16 cellular contexts compared by ENCODE assay signal in genomic region chr16:2096853-2097620, GRCh38. TPM values are rescaled to one million over a fixed set of nuclear protein-coding genes. Genes with fewer than 3 reads are reported as not detected.
DNase-seq lines count a peak whose midpoint lies in the region; ATAC-seq, FAIRE-seq and TF ChIP-seq lines count a peak whose summit lies in the region.
"Had no signal": no experiment of that assay in that cellular context is flagged by ENCODE, and none has a peak within 500 bp of the region (broad histone marks: within the 10 kb centered on the region; RNA-seq: fewer than 3 reads in every experiment).

No MANE protein-coding gene starts in this region.

- peaks cover 38% of the 10 kb centered on the region; the same call in 2 of the 3 replicates for H3K36me3 ChIP-seq in K562 (ENCODE audit: control insufficient read depth, insufficient read depth, low read length)
- H3K36me3 ChIP-seq in upper lobe of right lung, result peaks cover 77% of the 10 kb centered on the region

- H3K79me2 ChIP-seq in K562 (ENCODE audit: control insufficient read depth, insufficient read depth, low read length), result no peaks in the 10 kb centered on the region

- TF ChIP-seq RAD21 in K562 (CRISPR knock-in tag; conservative IDR thresholded peaks at IDR 0.05 in 1 of 2, IDR thresholded peaks at IDR 0.05 in 1 of 2), result no peak

- CTCF ChIA-PET in K562 (lab: Yijun Ruan, JAX; ENCODE audit: low intra/inter-chr PET ratio), result no interaction called here

- POLR2A ChIA-PET in K562 (lab: Yijun Ruan, JAX), result no interaction called here

- DNase-seq in left ventricle myocardium superior, result no peak
- DNase-seq in Right ventricle myocardium inferior (ENCODE audit: missing footprints), result no peak
- no peak for DNase-seq in K562 (ENCODE audit: extremely low read depth in 1 of 4, low spot score in 3 of 4)
- DNase-seq in kidney tubule cell (ENCODE audit: low spot score), result peak; percentile 78
- DNase-seq in upper lobe of right lung, result no peak
- no peak for DNase-seq in HuH-7.5 (ENCODE audit: low spot score)
- DNase-seq in amniotic stem cell (lab: John Stamatoyannopoulos, UW), result no peak
- DNase-seq: NCI-H187, NCI-H226, NCI-H524 treated with DMSO at 0.1 percent for 48 hours, SHP77 treated with DMSO at 0.1 percent for 48 hours had no signal

- no peak overlapping the region for H3K4me2 ChIP-seq in K562 (ENCODE audit: insufficient read depth, low read length)
- H3K4me2 ChIP-seq: BLaER1 treated with 17β-estradiol and CSF1 and Interleukin-3, amounts not matched to agents 10 nM and 100 nM had no signal

- TF ChIP-seq EP300 in K562 (IDR thresholded peaks at IDR 0.05; ENCODE audit: low read length), result no peak

- WGBS in K562 (ENCODE audit: insufficient coverage, low coverage, missing lambda C conversion rate), result 92% methylated on average over 15 of the region's 26 CpGs

- no TSS peak for BruUV-seq in K562 (replicated peaks; lab: Mats Ljungman, UMichigan)

- no peak for FAIRE-seq in K562 (lab: Jason Lieb, UNC)

- in situ Hi-C loops in K562 (cut with MboI), result no loop called here

- intact Hi-C loops in left ventricle myocardium superior (cut with micrococcal nuclease), result no loop called here
- intact Hi-C loops in Right ventricle myocardium inferior (cut with DNase I), result no loop called here
- intact Hi-C loops in K562 (cut with micrococcal nuclease), result no loop called here
- intact Hi-C loops in upper lobe of right lung (cut with DNase I), result no loop called here

- H3K4me3 ChIP-seq in K562, result no peak overlapping the region
- no peak overlapping the region for H3K4me3 ChIP-seq in upper lobe of right lung
- H3K4me3 ChIP-seq: BLaER1 treated with 17β-estradiol and CSF1 and Interleukin-3, amounts not matched to agents 10 nM and 100 nM; HAP-1 had no signal

- H3K27me3 ChIP-seq in K562 (ENCODE audit: control insufficient read depth in 2 of 2, insufficient read depth in 2 of 2, low read length in 2 of 2), result no peaks in the 10 kb centered on the region
- H3K27me3 ChIP-seq in upper lobe of right lung, result no peaks in the 10 kb centered on the region
- H3K27me3 ChIP-seq: BLaER1 treated with 17β-estradiol and CSF1 and Interleukin-3, amounts not matched to agents 10 nM and 100 nM had no signal

- no peaks in the 10 kb centered on the region for H3K9me1 ChIP-seq in K562 (ENCODE audit: control insufficient read depth, insufficient read depth, low read length)

- no peak overlapping the region for H2AFZ ChIP-seq in K562 (ENCODE audit: low read depth, low read length)

- no peak overlapping the region; a peak in 1 of 4 replicates for H3K9ac ChIP-seq in K562 (ENCODE audit: insufficient read depth in 1 of 2, low read depth in 2 of 2, low read length in 2 of 2)
- H3K9ac ChIP-seq: BLaER1 treated with 17β-estradiol and CSF1 and Interleukin-3, amounts not matched to agents 10 nM and 100 nM had no signal

- TF ChIP-seq CTCF in K562 (IDR thresholded peaks at IDR 0.05 in 2 of 3, conservative IDR thresholded peaks at IDR 0.05 in 1 of 3; ENCODE audit: insufficient read depth in 2 of 3, low read depth in 1 of 3, low read length in 3 of 3) (no peak), upper lobe of right lung (IDR thresholded peaks at IDR 0.05) (no peak)

- ATAC-seq in left ventricle myocardium superior, result peak; percentile 10
- ATAC-seq in Right ventricle myocardium inferior, result no peak
- ATAC-seq in K562, result no peak
- peak; percentile 7 for ATAC-seq in upper lobe of right lung
- no peak for ATAC-seq in HG02623 (IDR thresholded peaks at IDR 0.05; ENCODE audit: unreplicated experiment)
- ATAC-seq: Panc1 had no signal

- no peak for TF ChIP-seq POLR2A in K562 (conservative IDR thresholded peaks at IDR 0.05)

- peaks cover 0 to 12% of the 10 kb centered on the region in 2 experiments; a peak in 1 of 5 replicates for H3K4me1 ChIP-seq in K562 (replicated peaks in 1 of 2; ENCODE audit: control insufficient read depth in 2 of 2, insufficient read depth in 2 of 2, low read length in 2 of 2)
- no peaks in the 10 kb centered on the region for H3K4me1 ChIP-seq in upper lobe of right lung
- H3K4me1 ChIP-seq: BLaER1 treated with 17β-estradiol and CSF1 and Interleukin-3, amounts not matched to agents 10 nM and 100 nM; HAP-1 had no signal

- H3K9me3 ChIP-seq in K562 (replicated peaks; ENCODE audit: control insufficient read depth, insufficient read depth, low read depth, low read length) (no peaks in the 10 kb centered on the region), upper lobe of right lung (no peaks in the 10 kb centered on the region)
- H3K9me3 ChIP-seq: BLaER1 treated with 17β-estradiol and CSF1 and Interleukin-3, amounts not matched to agents 10 nM and 100 nM; HAP-1 had no signal

- no peaks in the 10 kb centered on the region for H4K20me1 ChIP-seq in K562 (replicated peaks; ENCODE audit: control insufficient read depth, insufficient read depth, low read length)

- H3K27ac ChIP-seq in K562 (ENCODE audit: extremely low read depth, low read depth, low read length) (no peak overlapping the region), upper lobe of right lung (no peak overlapping the region)
- H3K27ac ChIP-seq: BLaER1 treated with 17β-estradiol and CSF1 and Interleukin-3, amounts not matched to agents 10 nM and 100 nM had no signal

RNA-seq across cellular contexts. Expression of gene PKD1, which starts 38.7 kb away (rescaled TPM):
- total RNA-seq in left ventricle myocardium superior (92.9 TPM), Right ventricle myocardium inferior (85.8 TPM), K562 (2014; rRNA removed) (35.9 and 37.1 TPM in 2 replicates), K562 (2014; rRNA removed; fragmentation: Illumina TruSeq; extraction: Trizol) (4.5 and 7.0 TPM in 2 replicates), K562 (2015; rRNA removed; fragmentation: Illumina TruSeq; extraction: Trizol) (20.2 and 23.9 TPM in 2 replicates), K562 (2021) (65.5 and 93.5 TPM in 2 replicates), upper lobe of right lung (84.8 TPM)
- total RNA-seq in K562 (2011; cell fraction: chromatin; rRNA removed; ENCODE audit: low replicate concordance), result 153 and 616 TPM in 2 replicates
- total RNA-seq in K562 (2011; cell fraction: nucleolus; rRNA removed), result 429 and 449 TPM in 2 replicates
- total RNA-seq in K562 (2011; cell fraction: nucleoplasm; rRNA removed), result 168 and 178 TPM in 2 replicates
- polyA plus RNA-seq in K562 (2011; rRNA removed) (12.6 and 21.4 TPM in 2 replicates), K562 (2014; fragmentation: Illumina TruSeq; extraction: Trizol) (6.9 and 21.8 TPM in 2 replicates), K562 (2014; fragmentation: Nextera tagmentation; extraction: Ambion mirVana) (under 1 TPM; 0.23 to 0.28 TPM), K562 (2014; rRNA removed) (42.3 and 54.4 TPM in 2 replicates)
- 19.4 and 51.6 TPM in 2 replicates for polyA plus RNA-seq in K562 (2011; cell fraction: cytosol; rRNA removed)
- polyA plus RNA-seq in K562 (2011; cell fraction: nucleus; rRNA removed), result 204 and 342 TPM in 2 replicates
- 41.5 and 96.4 TPM in 2 replicates for polyA plus RNA-seq in K562 (2012)
- polyA minus RNA-seq in K562 (2011; rRNA and poly(A)+ RNA removed), result 11.9 and 18.2 TPM in 2 replicates
- 46.2 and 53.6 TPM in 2 replicates for polyA minus RNA-seq in K562 (2011; cell fraction: cytosol; rRNA and poly(A)+ RNA removed)
- 87.5 and 110 TPM in 2 replicates for polyA minus RNA-seq in K562 (2011; cell fraction: nucleus; rRNA and poly(A)+ RNA removed)

RNA-seq across cellular contexts. Expression of gene TSC2, which starts 49.3 kb away (rescaled TPM):
- 83.0 TPM for total RNA-seq in left ventricle myocardium superior
- total RNA-seq in Right ventricle myocardium inferior, result 62.8 TPM
- total RNA-seq in K562 (2011; cell fraction: chromatin; rRNA removed; ENCODE audit: low replicate concordance), result 274 and 710 TPM in 2 replicates
- total RNA-seq in K562 (2011; cell fraction: nucleolus; rRNA removed), result 311 and 338 TPM in 2 replicates
- 244 and 254 TPM in 2 replicates for total RNA-seq in K562 (2011; cell fraction: nucleoplasm; rRNA removed)
- total RNA-seq in K562 (2014; rRNA removed), result 20.3 and 28.1 TPM in 2 replicates
- 15.0 and 20.1 TPM in 2 replicates for total RNA-seq in K562 (2014; rRNA removed; fragmentation: Illumina TruSeq; extraction: Trizol)
- total RNA-seq in K562 (2015; rRNA removed; fragmentation: Illumina TruSeq; extraction: Trizol), result 16.6 and 19.6 TPM in 2 replicates
- 65.8 and 68.1 TPM in 2 replicates for total RNA-seq in K562 (2021)
- 15.5 and 35.5 TPM in 2 replicates for polyA plus RNA-seq in K562 (2011; rRNA removed)
- polyA plus RNA-seq in K562 (2011; cell fraction: cytosol; rRNA removed), result 21.9 and 33.6 TPM in 2 replicates
- 157 and 220 TPM in 2 replicates for polyA plus RNA-seq in K562 (2011; cell fraction: nucleus; rRNA removed)
- polyA plus RNA-seq in K562 (2012), result 46.9 and 75.1 TPM in 2 replicates
- polyA plus RNA-seq in K562 (2014; fragmentation: Illumina TruSeq; extraction: Trizol), result 27.8 and 35.8 TPM in 2 replicates
- 1 to 10 TPM; 1.3 to 2.3 TPM for polyA plus RNA-seq in K562 (2014; fragmentation: Nextera tagmentation; extraction: Ambion mirVana)
- polyA plus RNA-seq in K562 (2014; rRNA removed), result 32.0 and 35.2 TPM in 2 replicates
- polyA minus RNA-seq in K562 (2011; rRNA and poly(A)+ RNA removed), result 41.8 and 43.8 TPM in 2 replicates
- 49.2 and 80.8 TPM in 2 replicates for polyA minus RNA-seq in K562 (2011; cell fraction: cytosol; rRNA and poly(A)+ RNA removed)
- 48.9 and 58.8 TPM in 2 replicates for polyA minus RNA-seq in K562 (2011; cell fraction: nucleus; rRNA and poly(A)+ RNA removed)
- 119 TPM for total RNA-seq in upper lobe of right lung

RNA-seq across cellular contexts. Expression of gene NTHL1, which starts 49.4 kb away (rescaled TPM):
- total RNA-seq in left ventricle myocardium superior (22.7 TPM), Right ventricle myocardium inferior (23.3 TPM), K562 (2014; rRNA removed) (58.8 and 76.7 TPM in 2 replicates), K562 (2014; rRNA removed; fragmentation: Illumina TruSeq; extraction: Trizol) (3.6 and 6.7 TPM in 2 replicates), K562 (2015; rRNA removed; fragmentation: Illumina TruSeq; extraction: Trizol) (27.9 and 30.6 TPM in 2 replicates), K562 (2021) (43.5 and 54.2 TPM in 2 replicates), upper lobe of right lung (26.4 TPM)
- 7.3 and 19.8 TPM in 2 replicates for total RNA-seq in K562 (2011; cell fraction: chromatin; rRNA removed; ENCODE audit: low replicate concordance)
- total RNA-seq in K562 (2011; cell fraction: nucleolus; rRNA removed), result 25.7 and 29.0 TPM in 2 replicates
- total RNA-seq in K562 (2011; cell fraction: nucleoplasm; rRNA removed), result 12.0 and 20.0 TPM in 2 replicates
- polyA plus RNA-seq in K562 (2011; rRNA removed) (17.6 and 27.0 TPM in 2 replicates), K562 (2014; fragmentation: Illumina TruSeq; extraction: Trizol) (11.4 and 20.2 TPM in 2 replicates), K562 (2014; fragmentation: Nextera tagmentation; extraction: Ambion mirVana) (1 to 10 TPM; 1.1 to 4.7 TPM), K562 (2014; rRNA removed) (45.0 and 52.8 TPM in 2 replicates)
- 49.2 and 100 TPM in 2 replicates for polyA plus RNA-seq in K562 (2011; cell fraction: cytosol; rRNA removed)
- polyA plus RNA-seq in K562 (2011; cell fraction: nucleus; rRNA removed), result 20.3 and 30.8 TPM in 2 replicates
- 27.8 and 29.2 TPM in 2 replicates for polyA plus RNA-seq in K562 (2012)
- polyA minus RNA-seq in K562 (2011; rRNA and poly(A)+ RNA removed), result 5.4 and 8.8 TPM in 2 replicates
- 14.4 and 19.7 TPM in 2 replicates for polyA minus RNA-seq in K562 (2011; cell fraction: cytosol; rRNA and poly(A)+ RNA removed)
- polyA minus RNA-seq in K562 (2011; cell fraction: nucleus; rRNA and poly(A)+ RNA removed), result 7.1 TPM in 2 replicates

RNA-seq across cellular contexts. Expression of gene RAB26, which starts 51.4 kb away (rescaled TPM):
- total RNA-seq in left ventricle myocardium superior (1.7 TPM), Right ventricle myocardium inferior (0.87 TPM), K562 (2014; rRNA removed) (2.9 and 3.5 TPM in 2 replicates), K562 (2014; rRNA removed; fragmentation: Illumina TruSeq; extraction: Trizol) (0.58 and 0.77 TPM in 2 replicates), K562 (2015; rRNA removed; fragmentation: Illumina TruSeq; extraction: Trizol) (0.94 and 1.8 TPM in 2 replicates), K562 (2021) (3.0 and 3.1 TPM in 2 replicates), upper lobe of right lung (0.67 TPM)
- total RNA-seq in K562 (2011; cell fraction: chromatin; rRNA removed; ENCODE audit: low replicate concordance), result 8.2 and 15.9 TPM in 2 replicates
- 15.8 and 18.8 TPM in 2 replicates for total RNA-seq in K562 (2011; cell fraction: nucleolus; rRNA removed)
- 11.4 and 14.5 TPM in 2 replicates for total RNA-seq in K562 (2011; cell fraction: nucleoplasm; rRNA removed)
- polyA plus RNA-seq in K562 (2011; rRNA removed) (5.3 and 13.0 TPM in 2 replicates), K562 (2014; fragmentation: Illumina TruSeq; extraction: Trizol) (2.1 and 2.2 TPM in 2 replicates), K562 (2014; fragmentation: Nextera tagmentation; extraction: Ambion mirVana) (under 1 TPM; 0.25 to 0.63 TPM), K562 (2014; rRNA removed) (3.8 and 6.1 TPM in 2 replicates)
- 4.8 and 7.7 TPM in 2 replicates for polyA plus RNA-seq in K562 (2011; cell fraction: cytosol; rRNA removed)
- 65.3 and 85.4 TPM in 2 replicates for polyA plus RNA-seq in K562 (2011; cell fraction: nucleus; rRNA removed)
- polyA plus RNA-seq in K562 (2012), result 6.6 and 10.4 TPM in 2 replicates
- 1.2 and 2.2 TPM in 2 replicates for polyA minus RNA-seq in K562 (2011; rRNA and poly(A)+ RNA removed)
- 1.8 TPM in 1 of 2 replicates, not detected in the other for polyA minus RNA-seq in K562 (2011; cell fraction: cytosol; rRNA and poly(A)+ RNA removed)
- polyA minus RNA-seq in K562 (2011; cell fraction: nucleus; rRNA and poly(A)+ RNA removed), result 4.6 and 8.0 TPM in 2 replicates
- total RNA-seq: A172 had no signal

RNA-seq across cellular contexts. Expression of gene TRAF7, which starts 58.5 kb away (rescaled TPM):
- 21.4 TPM for total RNA-seq in left ventricle myocardium superior
- total RNA-seq in Right ventricle myocardium inferior, result 27.3 TPM
- total RNA-seq in K562 (2011; cell fraction: chromatin; rRNA removed; ENCODE audit: low replicate concordance), result 31.9 and 110 TPM in 2 replicates
- total RNA-seq in K562 (2011; cell fraction: nucleolus; rRNA removed), result 74.5 and 76.3 TPM in 2 replicates
- total RNA-seq in K562 (2011; cell fraction: nucleoplasm; rRNA removed), result 45.7 and 51.9 TPM in 2 replicates
- total RNA-seq in K562 (2014; rRNA removed), result 55.5 and 79.2 TPM in 2 replicates
- total RNA-seq in K562 (2014; rRNA removed; fragmentation: Illumina TruSeq; extraction: Trizol), result 24.3 and 29.9 TPM in 2 replicates
- 42.8 and 45.9 TPM in 2 replicates for total RNA-seq in K562 (2015; rRNA removed; fragmentation: Illumina TruSeq; extraction: Trizol)
- 109 and 113 TPM in 2 replicates for total RNA-seq in K562 (2021)
- 41.6 and 61.6 TPM in 2 replicates for polyA plus RNA-seq in K562 (2011; rRNA removed)
- 63.2 and 103 TPM in 2 replicates for polyA plus RNA-seq in K562 (2011; cell fraction: cytosol; rRNA removed)
- polyA plus RNA-seq in K562 (2011; cell fraction: nucleus; rRNA removed), result 105 and 141 TPM in 2 replicates
- 99.7 and 110 TPM in 2 replicates for polyA plus RNA-seq in K562 (2012)
- 40.8 and 76.8 TPM in 2 replicates for polyA plus RNA-seq in K562 (2014; fragmentation: Illumina TruSeq; extraction: Trizol)
- polyA plus RNA-seq in K562 (2014; fragmentation: Nextera tagmentation; extraction: Ambion mirVana), result 1 to 10 TPM; 1.1 to 1.5 TPM
- polyA plus RNA-seq in K562 (2014; rRNA removed), result 55.5 and 63.3 TPM in 2 replicates
- polyA minus RNA-seq in K562 (2011; rRNA and poly(A)+ RNA removed), result 24.9 and 30.1 TPM in 2 replicates
- polyA minus RNA-seq in K562 (2011; cell fraction: cytosol; rRNA and poly(A)+ RNA removed), result 51.2 and 66.0 TPM in 2 replicates
- polyA minus RNA-seq in K562 (2011; cell fraction: nucleus; rRNA and poly(A)+ RNA removed), result 25.8 and 29.9 TPM in 2 replicates
- 64.3 TPM for total RNA-seq in upper lobe of right lung

Comparison
In these comparisons a context has a peak if more than half of its experiments do, and no peak if none do; other contexts are left out.
1. ATAC-seq: peak in left ventricle myocardium superior (single experiment) and upper lobe of right lung (single experiment); none in Right ventricle myocardium inferior (single experiment), K562 (single experiment) and HG02623 (single experiment).